ENCODE assay signal across 2 cellular contexts in genomic region chr2:1287427-1287826, GRCh38.
TF ChIP-seq lines count a peak whose summit lies in the region.

No MANE protein-coding gene starts in this region.

TF ChIP-seq in HepG2, 621 proteins besides CTCF, POLR2A, EP300 and RAD21:
- TF ChIP-seq ZNF430 (CRISPR knock-in tag; IDR thresholded peaks at IDR 0.05) (no peak), MNT (IDR thresholded peaks at IDR 0.05) (peak; percentile 64), SUZ12 (IDR thresholded peaks at IDR 0.05; ENCODE audit: low read depth, low read length) (no peak), HNF4G (IDR thresholded peaks at IDR 0.05; ENCODE audit: borderline replicate concordance, low read depth, low read length) (no peak), HNF4G (CRISPR knock-in tag; IDR thresholded peaks at IDR 0.05; ENCODE audit: borderline replicate concordance, low read depth) (no peak)
TF ChIP-seq in HepG2: peak in this region for 1.

TF ChIP-seq in SK-N-SH, 30 proteins besides CTCF, POLR2A, EP300 and RAD21:
- TF ChIP-seq REST (IDR thresholded peaks at IDR 0.05; ENCODE audit: low read depth, low read length), result no peak
- no peak for TF ChIP-seq MAX (IDR thresholded peaks at IDR 0.05; ENCODE audit: low read depth)
- TF ChIP-seq ELF1 (IDR thresholded peaks at IDR 0.05), result no peak
- no peak for TF ChIP-seq ZBTB33 (IDR thresholded peaks at IDR 0.05; ENCODE audit: borderline replicate concordance, low read depth)
- no peak for TF ChIP-seq FOXM1 (IDR thresholded peaks at IDR 0.05; ENCODE audit: low read depth)
